Comparison of ENCODE assay signal across 10 cellular contexts in the genomic region with DNA sequence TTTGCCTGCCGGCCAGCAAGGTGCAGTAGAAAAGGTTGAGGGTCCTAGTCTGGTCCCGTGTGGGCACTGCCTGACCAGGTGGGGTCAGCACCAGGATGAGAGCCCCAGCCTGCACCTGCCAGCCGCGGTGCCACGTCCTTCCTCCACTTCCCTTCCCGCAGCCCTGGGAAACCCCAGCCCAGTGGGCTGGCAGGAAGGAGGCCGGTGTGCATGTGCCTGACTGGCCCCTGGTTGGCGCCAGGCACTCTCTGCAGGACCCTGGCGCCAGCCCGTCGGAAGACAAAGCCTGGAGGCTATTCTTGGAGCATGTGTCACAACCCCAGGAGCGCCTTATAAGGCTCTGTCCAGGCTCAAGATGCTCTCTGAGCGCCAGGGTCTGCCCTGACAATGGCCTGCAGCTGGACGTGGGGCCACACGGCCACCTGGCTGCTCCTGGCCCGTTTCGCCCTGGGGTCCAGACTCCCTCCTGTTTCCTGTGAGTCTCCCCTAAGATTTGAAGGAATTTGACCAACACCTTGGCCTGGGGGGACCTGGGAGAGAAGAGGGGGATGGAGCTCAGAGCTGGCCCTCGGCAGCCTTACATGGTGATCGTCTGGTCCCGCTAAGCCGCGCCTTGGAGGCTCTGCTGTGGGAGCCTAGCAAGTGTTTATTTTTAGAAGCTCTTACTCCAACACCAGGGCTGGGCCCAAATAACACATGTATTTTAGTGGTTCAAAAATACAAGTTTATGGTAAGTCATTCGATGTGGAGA. TPM values are rescaled to one million over a fixed set of nuclear protein-coding genes. Genes with fewer than 3 reads are reported as not detected.
DNase-seq lines count a peak whose midpoint lies in the region; ATAC-seq, FAIRE-seq and TF ChIP-seq lines count a peak whose summit lies in the region.
"Had no signal": no experiment of that assay in that cellular context is flagged by ENCODE, and none has a peak within 500 bp of the region (broad histone marks: within the 10 kb centered on the region; RNA-seq: fewer than 3 reads in every experiment).

No MANE protein-coding gene starts in this region.

- DNase-seq in AG08395 (ENCODE audit: low spot score): peak; percentile 85
- peak; percentile 53 for DNase-seq in RCC 7860 (ENCODE audit: low spot score)
- peak; percentile 65 for DNase-seq in fibroblast of villous mesenchyme (ENCODE audit: low read depth)
- DNase-seq in osteoblast (ENCODE audit: insufficient read length, low spot score, missing footprints): peak; percentile 86
- DNase-seq in HAP-1 (ENCODE audit: low spot score in 2 of 2): no peak
- DNase-seq in stimulated activated CD4-positive, alpha-beta T cell treated with anti-CD3 and anti-CD28 coated beads, Interleukin-4, amount 100 ng/mL, for 4 hours: no peak
- no peak for DNase-seq in GM10266 (ENCODE audit: extremely low spot score)
- DNase-seq: AML-193 had no signal

- in situ Hi-C loops in HAP-1 (cut with MboI; ENCODE audit: low sequenced_read_pairs): no loop called here

- H3K27me3 ChIP-seq in osteoblast (ENCODE audit: insufficient read depth, low read length) (no peaks in the 10 kb centered on the region), HAP-1 (ENCODE audit: low read depth) (no peaks in the 10 kb centered on the region)

- FAIRE-seq in RCC 7860 (lab: Jason Lieb, UNC): no peak

- H3K4me3 ChIP-seq in fibroblast of villous mesenchyme (ENCODE audit: low read depth, low read length): no peak overlapping the region
- H3K4me3 ChIP-seq in osteoblast (ENCODE audit: insufficient read depth, low read length): no peak overlapping the region
- no peak overlapping the region for H3K4me3 ChIP-seq in HAP-1

- no peak overlapping the region for H3K4me2 ChIP-seq in osteoblast (ENCODE audit: insufficient read depth, low read length)

- no peaks in the 10 kb centered on the region for H3K9me3 ChIP-seq in osteoblast (ENCODE audit: low read depth, low read length)
- H3K9me3 ChIP-seq in HAP-1: peaks cover 4% of the 10 kb centered on the region; the same call in 1 of the 2 replicates

- ATAC-seq in HG03378 (IDR thresholded peaks at IDR 0.05; ENCODE audit: unreplicated experiment): no peak

- no peaks in the 10 kb centered on the region for H4K20me1 ChIP-seq in osteoblast (ENCODE audit: insufficient read depth, low read length)

- H2AFZ ChIP-seq in osteoblast (ENCODE audit: low read length): no peak overlapping the region

- no peak overlapping the region for H3K27ac ChIP-seq in osteoblast (ENCODE audit: low read depth, low read length)
- H3K27ac ChIP-seq: VCaP had no signal

- H3K4me1 ChIP-seq in osteoblast (ENCODE audit: insufficient read depth, low read length) (peaks cover 33% of the 10 kb centered on the region), HAP-1 (peaks cover 8% of the 10 kb centered on the region)

- no peaks in the 10 kb centered on the region for H3K36me3 ChIP-seq in osteoblast (ENCODE audit: insufficient read depth, low read length)
- H3K36me3 ChIP-seq in HAP-1 (replicated peaks): no peaks in the 10 kb centered on the region

- no peak for TF ChIP-seq CTCF in fibroblast of villous mesenchyme (IDR thresholded peaks at IDR 0.05; ENCODE audit: insufficient read depth, low read depth, low read length)
- no peak for TF ChIP-seq CTCF in osteoblast (IDR thresholded peaks at IDR 0.05; ENCODE audit: extremely low read depth, low read depth, low read length)
- TF ChIP-seq CTCF in GM10266 (IDR thresholded peaks at IDR 0.05; ENCODE audit: control insufficient read depth, insufficient read depth, low read depth, missing control alignments): no peak

- no peaks in the 10 kb centered on the region for H3K79me2 ChIP-seq in osteoblast (ENCODE audit: insufficient read depth, low read length)

RNA-seq across cellular contexts. Expression of a gene that starts 31.9 kb away (rescaled TPM):
- total RNA-seq in fibroblast of villous mesenchyme (43.8 and 60.0 TPM in 2 replicates), osteoblast (35.8 and 39.2 TPM in 2 replicates)

Comparison
In these comparisons a context has a peak if more than half of its experiments do, and no peak if none do; other contexts are left out.
1. DNase-seq: peak in AG08395 (single experiment), RCC 7860 (single experiment), fibroblast of villous mesenchyme (single experiment) and osteoblast (single experiment); none in HAP-1 (0 of 2), stimulated activated CD4-positive, alpha-beta T cell treated with anti-CD3 and anti-CD28 coated beads, Interleukin-4, amount 100 ng/mL, for 4 hours (0 of 2) and GM10266 (single experiment).